In the genomic region with DNA sequence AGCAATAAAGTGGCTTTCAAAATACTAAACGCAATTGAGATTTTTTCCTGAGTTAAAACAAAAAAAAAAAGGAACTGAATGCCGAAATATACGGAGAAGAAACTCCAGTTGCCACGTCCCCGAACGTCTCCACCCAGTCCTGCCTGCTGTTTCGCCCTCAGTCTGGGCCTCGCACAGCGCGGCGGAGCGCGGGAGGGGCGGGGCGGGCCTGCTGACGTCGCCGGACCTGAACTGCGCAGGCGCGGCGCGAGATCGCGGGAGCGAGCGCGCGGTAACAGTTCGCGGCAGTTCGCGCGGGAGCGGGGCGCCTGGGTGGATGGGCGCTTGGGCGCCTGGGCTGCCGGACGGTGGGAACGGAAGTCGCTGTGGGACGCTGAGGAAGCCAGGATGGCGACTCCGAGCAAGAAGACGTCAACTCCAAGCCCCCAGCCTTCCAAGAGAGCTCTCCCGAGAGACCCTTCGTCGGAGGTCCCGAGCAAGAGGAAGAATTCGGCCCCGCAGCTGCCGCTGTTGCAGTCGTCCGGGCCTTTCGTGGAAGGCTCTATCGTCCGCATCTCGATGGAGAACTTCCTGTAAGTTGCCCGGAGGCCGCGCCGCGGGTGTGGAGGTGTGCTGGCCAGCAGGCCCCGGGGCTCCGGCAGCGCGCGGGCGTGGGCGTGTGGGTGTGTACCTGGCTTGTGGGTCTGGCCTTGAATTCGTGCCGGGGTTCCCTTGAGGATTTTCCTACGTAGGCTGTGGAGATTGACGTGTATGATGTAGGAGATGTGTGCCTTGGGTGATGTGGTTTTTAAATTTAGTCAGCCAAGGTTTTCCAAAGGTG, we compare ENCODE assay signal across 8 cellular contexts. TPM values are rescaled to one million over a fixed set of nuclear protein-coding genes. Genes with fewer than 3 reads are reported as not detected.
DNase-seq lines count a peak whose midpoint lies in the region; ATAC-seq and TF ChIP-seq lines count a peak whose summit lies in the region.

SMC5 (plus strand) TSS at position 287 of the 820 bp plus-strand sequence; CDS start at position 388, 101 bp downstream.

- peak within 1 kb of the TSS; percentile 88 for H3K9ac ChIP-seq in muscle layer of colon (ENCODE audit: low read length)

- TF ChIP-seq POLR2A in Peyer's patch (IDR thresholded peaks at IDR 0.05), result peak; percentile 93 to 96

- H3K36me3 ChIP-seq in KOPT-K1 (ENCODE audit: insufficient read depth, low read length) (peaks cover 36% of the 10 kb centered on the region), Peyer's patch (no peaks in the 10 kb centered on the region), muscle layer of colon (ENCODE audit: insufficient read depth, low read length) (no peaks in the 10 kb centered on the region)

- peak within 1 kb of the TSS; percentile 88 for H3K27ac ChIP-seq in KOPT-K1 (ENCODE audit: low read depth, low read length, poor library complexity, severe bottlenecking)
- H3K27ac ChIP-seq in Peyer's patch, result peak within 1 kb of the TSS; percentile 86 to 91 (median 90)
- peak within 1 kb of the TSS; percentile 80 for H3K27ac ChIP-seq in muscle layer of colon (ENCODE audit: low read depth, low read length)

- H3K4me1 ChIP-seq in Peyer's patch, result peaks cover 3 to 37% (median 13%) of the 10 kb centered on the region in 4 donors
- peaks cover 39% of the 10 kb centered on the region for H3K4me1 ChIP-seq in muscle layer of colon (ENCODE audit: insufficient read depth, low read length)

- H3K27me3 ChIP-seq in Peyer's patch (no peaks in the 10 kb centered on the region), muscle layer of colon (ENCODE audit: control insufficient read depth in 1 of 2, insufficient read depth in 2 of 2, low read length in 2 of 2) (no peaks in the 10 kb centered on the region)

- H3K9me3 ChIP-seq in KOPT-K1 (ENCODE audit: insufficient read depth, low read length, poor library complexity, severe bottlenecking) (no peaks in the 10 kb centered on the region), Peyer's patch (no peaks in the 10 kb centered on the region), muscle layer of colon (ENCODE audit: low read length) (no peaks in the 10 kb centered on the region)

- H3K4me3 ChIP-seq in Peyer's patch, result peak within 1 kb of the TSS; percentile 64 to 93 (median 78)
- H3K4me3 ChIP-seq in muscle layer of colon (ENCODE audit: low read depth in 1 of 2, low read length in 2 of 2), result peak within 1 kb of the TSS; percentile 82 to 85

- peak in 1 of 6 experiments; percentile 1 for TF ChIP-seq CTCF in Peyer's patch (IDR thresholded peaks at IDR 0.05)

- DNase-seq in DMS79 treated with DMSO at 0.1 percent for 48 hours (lab: John Stamatoyannopoulos, UW), result peak; percentile 79
- DNase-seq in Peyer's patch, result peak; percentile 84 to 95 (median 94)
- DNase-seq in activated T-cell treated with anti-CD3 and anti-CD28 coated beads, Interleukin-2, amount 50 U/mL, for 48 hours, result peak; percentile 93
- peak; percentile 72 to 77 for DNase-seq in stimulated activated CD8-positive, alpha-beta memory T cell treated with anti-CD3 and anti-CD28 coated beads, Interleukin-7, amount 100 ng/mL, for 1 hour (ENCODE audit: low read depth in 2 of 2)

- ATAC-seq in GM21825 (IDR thresholded peaks at IDR 0.05; ENCODE audit: unreplicated experiment) (peak; percentile 88), esophagus mucosa (peak; percentile 96)

RNA-seq across cellular contexts. Expression of gene SMC5, which starts in this region (rescaled TPM):
- total RNA-seq in Peyer's patch (100 to 1,000 TPM in 1 of 4 donors, 10 to 100 TPM in 3; 23.3 to 235 (median 86.5) TPM), esophagus mucosa (13.3 TPM)

Comparison
In these comparisons a context has a peak if more than half of its experiments do, and no peak if none do; other contexts are left out.
1. Peak in every context shown above with its lines: DNase-seq, ATAC-seq, H3K4me3 ChIP-seq and H3K27ac ChIP-seq.